ENCODE assay signal across 12 cellular contexts in the genomic region with DNA sequence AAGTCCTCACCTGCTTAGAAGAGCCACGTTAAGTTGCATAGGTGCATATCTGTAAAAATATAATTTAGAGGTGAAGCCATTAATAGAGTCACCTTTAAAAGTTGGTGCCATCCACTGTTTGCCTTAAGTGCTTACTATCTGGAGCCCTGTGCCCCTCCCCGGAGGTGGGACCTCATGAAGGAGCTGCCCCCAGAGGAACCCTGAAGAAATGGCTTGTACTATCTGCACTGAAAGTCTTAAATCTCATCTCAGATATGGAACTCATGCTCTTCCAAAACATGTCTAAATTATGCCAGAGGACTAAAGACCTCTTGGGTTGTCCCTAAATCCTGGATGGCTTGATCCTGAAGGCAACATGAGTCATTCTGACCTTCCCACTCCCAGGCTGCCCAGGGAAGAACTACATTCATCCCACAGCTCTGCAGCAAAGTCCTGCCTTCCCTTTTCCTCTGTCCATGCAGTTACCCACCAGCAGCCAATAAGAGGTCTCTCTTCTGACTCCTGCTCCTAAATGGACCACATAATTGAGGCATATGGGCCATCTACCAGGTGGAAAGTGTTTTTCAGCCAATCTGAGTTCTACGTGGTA.
DNase-seq lines count a peak whose midpoint lies in the region; ATAC-seq and TF ChIP-seq lines count a peak whose summit lies in the region.
"Had no signal": no experiment of that assay in that cellular context is flagged by ENCODE, and none has a peak within 500 bp of the region (broad histone marks: within the 10 kb centered on the region; RNA-seq: fewer than 3 reads in every experiment).

No MANE protein-coding gene starts in this region.

- H3K36me3 Mint-ChIP-seq in CD8-positive, alpha-beta T cell = peaks cover 77% of the 10 kb centered on the region
- H3K36me3 Mint-ChIP-seq in activated naive CD4-positive, alpha-beta T cell treated with anti-CD3 and anti-CD28 coated beads, Interleukin-2, amount 50 U/mL, for 24 hours = peaks cover 3% of the 10 kb centered on the region
- no peaks in the 10 kb centered on the region for H3K36me3 Mint-ChIP-seq in natural killer cell treated with Interleukin-12 subunit alpha and Interleukin-12 subunit beta and Interleukin-15 and Interleukin-18, amount 100 ng/mL, for 72 hours
- H3K36me3 Mint-ChIP-seq in MCF 10A (ENCODE audit: insufficient read depth, unreplicated experiment) = peaks cover 52% of the 10 kb centered on the region

- no peak overlapping the region for H3K4me3 Mint-ChIP-seq in CD8-positive, alpha-beta T cell
- no peak overlapping the region for H3K4me3 Mint-ChIP-seq in activated naive CD4-positive, alpha-beta T cell treated with anti-CD3 and anti-CD28 coated beads, Interleukin-2, amount 50 U/mL, for 24 hours
- no peak overlapping the region for H3K4me3 Mint-ChIP-seq in natural killer cell treated with Interleukin-12 subunit alpha and Interleukin-12 subunit beta and Interleukin-15 and Interleukin-18, amount 100 ng/mL, for 72 hours
- no peak overlapping the region for H3K4me3 Mint-ChIP-seq in MCF 10A (ENCODE audit: unreplicated experiment)

- peaks cover 15% of the 10 kb centered on the region for H3K36me3 ChIP-seq in CD8-positive, alpha-beta T cell (ENCODE audit: insufficient read depth, low read length)
- peaks cover 25% of the 10 kb centered on the region for H3K36me3 ChIP-seq in HUES48 (ENCODE audit: control insufficient read depth, insufficient read depth, low read length)

- H3K4me1 ChIP-seq in CD8-positive, alpha-beta T cell (ENCODE audit: insufficient read depth, low read length) = peaks cover 23% of the 10 kb centered on the region
- H3K4me1 ChIP-seq in HUES48 (ENCODE audit: control insufficient read depth, insufficient read depth, low read length) = peaks cover 7% of the 10 kb centered on the region; the same call in 1 of the 2 replicates

- intact Hi-C loops in CD8-positive, alpha-beta T cell (cut with DNase I, micrococcal nuclease) = loop anchor here in 1 of 2 experiments (5.0 to 10.0 kb wide), 2 partner anchors 106 to 211 kb away; no protein-coding TSS in a partner anchor
- intact Hi-C loops in MCF 10A (cut with micrococcal nuclease) = no loop called here

- H3K27me3 Mint-ChIP-seq in CD8-positive, alpha-beta T cell (ENCODE audit: low read depth) = no peaks in the 10 kb centered on the region
- H3K27me3 Mint-ChIP-seq in activated naive CD4-positive, alpha-beta T cell treated with anti-CD3 and anti-CD28 coated beads, Interleukin-2, amount 50 U/mL, for 24 hours = no peaks in the 10 kb centered on the region
- H3K27me3 Mint-ChIP-seq in natural killer cell treated with Interleukin-12 subunit alpha and Interleukin-12 subunit beta and Interleukin-15 and Interleukin-18, amount 100 ng/mL, for 72 hours = no peaks in the 10 kb centered on the region
- H3K27me3 Mint-ChIP-seq in MCF 10A (ENCODE audit: insufficient read depth, unreplicated experiment) = no peaks in the 10 kb centered on the region

- CTCF ChIA-PET in CD8-positive, alpha-beta T cell (lab: Charles Lee) = interaction anchor here (0.8 to 0.9 kb wide), 3 partner anchors 84 to 169 kb away, joined by 3 to 4 read pairs (median 3); no protein-coding TSS in a partner anchor
- CTCF ChIA-PET in MCF 10A (lab: Yijun Ruan, JAX) = interaction anchor here (1.0 kb wide), 1 partner anchor 13 kb away, joined by 4 read pairs; no protein-coding TSS in a partner anchor

- no TSS peak for BruUV-seq in MCF 10A (replicated peaks; lab: Mats Ljungman, UMichigan)

- H3K9ac ChIP-seq in HUES48 (ENCODE audit: low read depth, low read length) = no peak overlapping the region

- peak overlapping the region; percentile 88 for H3K27ac Mint-ChIP-seq in CD8-positive, alpha-beta T cell
- peak overlapping the region; percentile 80 for H3K27ac Mint-ChIP-seq in activated naive CD4-positive, alpha-beta T cell treated with anti-CD3 and anti-CD28 coated beads, Interleukin-2, amount 50 U/mL, for 24 hours
- H3K27ac Mint-ChIP-seq in natural killer cell treated with Interleukin-12 subunit alpha and Interleukin-12 subunit beta and Interleukin-15 and Interleukin-18, amount 100 ng/mL, for 72 hours = peak overlapping the region; percentile 53 to 81
- H3K27ac Mint-ChIP-seq in MCF 10A (ENCODE audit: low read depth, unreplicated experiment) = no peak overlapping the region

- no peak overlapping the region for H3K27ac ChIP-seq in CD8-positive, alpha-beta T cell (ENCODE audit: low read depth, low read length)
- peak overlapping the region; percentile 2 for H3K27ac ChIP-seq in HUES48 (ENCODE audit: low read depth, low read length)

- peaks cover 34% of the 10 kb centered on the region for H3K4me1 Mint-ChIP-seq in CD8-positive, alpha-beta T cell (ENCODE audit: low read depth)
- peaks cover 39% of the 10 kb centered on the region for H3K4me1 Mint-ChIP-seq in activated naive CD4-positive, alpha-beta T cell treated with anti-CD3 and anti-CD28 coated beads, Interleukin-2, amount 50 U/mL, for 24 hours
- peaks cover 37 to 38% of the 10 kb centered on the region in 2 donors for H3K4me1 Mint-ChIP-seq in natural killer cell treated with Interleukin-12 subunit alpha and Interleukin-12 subunit beta and Interleukin-15 and Interleukin-18, amount 100 ng/mL, for 72 hours (ENCODE audit: low read depth in 2 of 2)
- peaks cover 5% of the 10 kb centered on the region for H3K4me1 Mint-ChIP-seq in MCF 10A (ENCODE audit: insufficient read depth, unreplicated experiment)

- no peak for TF ChIP-seq CTCF in CD8-positive, alpha-beta T cell (IDR thresholded peaks at IDR 0.05)
- TF ChIP-seq CTCF in MCF 10A (IDR thresholded peaks at IDR 0.05; ENCODE audit: unreplicated experiment) = no peak

- POLR2A ChIA-PET in CD8-positive, alpha-beta T cell (lab: Charles Lee) = interaction anchor here (0.9 to 1.2 kb wide), 3 partner anchors 16 to 99 kb away, joined by 3 read pairs; no protein-coding TSS in a partner anchor
- POLR2A ChIA-PET in MCF 10A (lab: Yijun Ruan, JAX) = interaction anchor here (0.5 to 1.2 kb wide), 2 partner anchors 13 to 622 kb away, joined by 3 to 4 read pairs; no protein-coding TSS in a partner anchor

- peak; percentile 79 for ATAC-seq in CD8-positive, alpha-beta T cell
- no peak for ATAC-seq in natural killer cell treated with Interleukin-12 subunit alpha and Interleukin-12 subunit beta and Interleukin-15 and Interleukin-18, amount 100 ng/mL, for 72 hours
- ATAC-seq in HG02610 (IDR thresholded peaks at IDR 0.05; ENCODE audit: unreplicated experiment) (no peak), HG03045 (IDR thresholded peaks at IDR 0.05; ENCODE audit: unreplicated experiment) (no peak)

- DNase-seq in CD8-positive, alpha-beta T cell = peak in 1 of 7 experiments; percentile 50
- peak; percentile 45 for DNase-seq in natural killer cell treated with Interleukin-12 subunit alpha and Interleukin-12 subunit beta and Interleukin-15 and Interleukin-18, amount 100 ng/mL, for 72 hours (ENCODE audit: low spot score)
- no peak for DNase-seq in nucleus accumbens (lab: John Stamatoyannopoulos, UW)
- no peak for DNase-seq in MCF 10A (ENCODE audit: unreplicated experiment)
- DNase-seq: GOT3; hippocampal formation; KBM-7; stimulated activated CD4-positive, alpha-beta T cell treated with anti-CD3 and anti-CD28 coated beads, Interleukin-2, amount 100 ng/mL, for 48 hours had no signal

- H3K9me3 ChIP-seq in CD8-positive, alpha-beta T cell (ENCODE audit: low read length) = no peaks in the 10 kb centered on the region
- no peaks in the 10 kb centered on the region for H3K9me3 ChIP-seq in HUES48 (ENCODE audit: control insufficient read depth, insufficient read depth, low read length)

- no peak overlapping the region for H3K4me3 ChIP-seq in CD8-positive, alpha-beta T cell (ENCODE audit: low read depth, low read length)
- no peak overlapping the region for H3K4me3 ChIP-seq in HUES48 (ENCODE audit: low read depth, low read length)

- H3K27me3 ChIP-seq in CD8-positive, alpha-beta T cell (ENCODE audit: insufficient read depth, low read length) = no peaks in the 10 kb centered on the region
- H3K27me3 ChIP-seq in HUES48 (ENCODE audit: control insufficient read depth, insufficient read depth, low read length) = no peaks in the 10 kb centered on the region

- no peaks in the 10 kb centered on the region for H3K9me3 Mint-ChIP-seq in CD8-positive, alpha-beta T cell
- H3K9me3 Mint-ChIP-seq in activated naive CD4-positive, alpha-beta T cell treated with anti-CD3 and anti-CD28 coated beads, Interleukin-2, amount 50 U/mL, for 24 hours = no peaks in the 10 kb centered on the region
- no peaks in the 10 kb centered on the region for H3K9me3 Mint-ChIP-seq in natural killer cell treated with Interleukin-12 subunit alpha and Interleukin-12 subunit beta and Interleukin-15 and Interleukin-18, amount 100 ng/mL, for 72 hours
- H3K9me3 Mint-ChIP-seq in MCF 10A (ENCODE audit: unreplicated experiment) = no peaks in the 10 kb centered on the region
